17 cellular contexts compared by ENCODE assay signal in genomic region chr1:61287014-61287413, GRCh38.
DNase-seq lines count a peak whose midpoint lies in the region; ATAC-seq, FAIRE-seq and TF ChIP-seq lines count a peak whose summit lies in the region.
"Had no signal": no experiment of that assay in that cellular context is flagged by ENCODE, and none has a peak within 500 bp of the region (broad histone marks: within the 10 kb centered on the region; RNA-seq: fewer than 3 reads in every experiment).

No MANE protein-coding gene starts in this region.

- H3K4me3 ChIP-seq in A549 (no peak overlapping the region), IMR-90 (ENCODE audit: insufficient read depth, low read depth, low read length) (no peak overlapping the region), mammary epithelial cell (replicated peaks in 1 of 3; ENCODE audit: insufficient read depth in 1 of 3, low read depth in 2 of 3, low read length in 3 of 3) (no peak overlapping the region)
- H3K4me3 ChIP-seq: upper lobe of right lung had no signal

- no peak overlapping the region for H2BK20ac ChIP-seq in IMR-90 (ENCODE audit: low read depth, low read length)

- CTCF ChIA-PET in A549 (lab: Yijun Ruan, JAX), result no interaction called here
- CTCF ChIA-PET in IMR-90 (lab: Yijun Ruan, JAX), result no interaction called here
- CTCF ChIA-PET in mammary epithelial cell (lab: Charles Lee; ENCODE audit: low non-redundant PET), result no interaction called here

- no peak for TF ChIP-seq RAD21 in A549 (conservative IDR thresholded peaks at IDR 0.05 in 1 of 2, IDR thresholded peaks at IDR 0.05 in 1 of 2)
- no peak for TF ChIP-seq RAD21 in IMR-90 (IDR thresholded peaks at IDR 0.05; ENCODE audit: low read length)

- BruUV-seq in IMR-90 (replicated peaks; lab: Mats Ljungman, UMichigan) (no TSS peak), mammary epithelial cell (replicated peaks; lab: Mats Ljungman, UMichigan) (no TSS peak)

- DNase-seq in A549 (ENCODE audit: low read depth in 1 of 2, low spot score in 1 of 2) (no peak), IMR-90 (peak; percentile 59), mammary epithelial cell (peak; percentile 86), kidney tubule cell (ENCODE audit: low spot score) (peak; percentile 84), NCI-H524 (lab: John Stamatoyannopoulos, UW) (no peak), SIG-M5 (lab: John Stamatoyannopoulos, UW) (no peak)
- no peak for DNase-seq in activated naive CD8-positive, alpha-beta T cell treated with anti-CD3 and anti-CD28 coated beads, Interleukin-2, amount 50 U/mL, for 24 hours
- DNase-seq: activated CD4-positive, alpha-beta T cell treated with anti-CD3 and anti-CD28 coated beads, Interleukin-2, amount 10 ng/mL, durations not matched to agents 24 days and 14 days; anterior cingulate cortex; MM.1S; occipital lobe; OCI-M1; T-helper 17 cell; upper lobe of right lung had no signal

- TF ChIP-seq EP300 in A549 (IDR thresholded peaks at IDR 0.05), result no peak

- H3K18ac ChIP-seq in IMR-90 (ENCODE audit: low read depth, low read length), result no peak overlapping the region

- no peak overlapping the region for H3K27ac Mint-ChIP-seq in activated naive CD8-positive, alpha-beta T cell treated with anti-CD3 and anti-CD28 coated beads, Interleukin-2, amount 50 U/mL, for 24 hours
- H3K27ac Mint-ChIP-seq: activated CD4-positive, alpha-beta T cell treated with anti-CD3 and anti-CD28 coated beads, Interleukin-2, amount 10 ng/mL, durations not matched to agents 24 days and 14 days; activated T-helper 1 cell treated with anti-CD3 and anti-CD28 coated beads, Interleukin-12 subunit alpha, Interleukin-12 subunit beta, Interleukin-2, Interleukin-4 antibody, amounts not matched to agents 30 ng/mL and 10 ng/mL and 1 ng/mL, durations not matched to agents 14 hours and 24 hours and 36 hours had no signal

- H4K8ac ChIP-seq in IMR-90 (ENCODE audit: low read depth in 2 of 2, low read length in 2 of 2), result no peak overlapping the region

- intact Hi-C loops in IMR-90 (cut with micrococcal nuclease) (no loop called here), mammary epithelial cell (cut with micrococcal nuclease) (loop anchor here (1.0 to 2.0 kb wide), 3 partner anchors 36 to 208 kb away; no protein-coding TSS in a partner anchor)

- no peak for FAIRE-seq in A549 (lab: Jason Lieb, UNC)
- FAIRE-seq: endometrium had no signal

- peaks cover 3% of the 10 kb centered on the region for H3K4me1 Mint-ChIP-seq in activated naive CD8-positive, alpha-beta T cell treated with anti-CD3 and anti-CD28 coated beads, Interleukin-2, amount 50 U/mL, for 24 hours
- H3K4me1 Mint-ChIP-seq: T-helper 17 cell had no signal

- no peak overlapping the region for H2BK120ac ChIP-seq in IMR-90 (ENCODE audit: low read depth, low read length)

- H3K36me3 ChIP-seq in IMR-90 (ENCODE audit: control insufficient read depth, insufficient read depth, low read length) (no peaks in the 10 kb centered on the region), mammary epithelial cell (ENCODE audit: insufficient read depth, low read length) (no peaks in the 10 kb centered on the region)
- H3K36me3 ChIP-seq: upper lobe of right lung had no signal

- H3K9me3 ChIP-seq in A549 (no peaks in the 10 kb centered on the region), IMR-90 (ENCODE audit: control insufficient read depth, insufficient read depth, low read length) (no peaks in the 10 kb centered on the region), mammary epithelial cell (replicated peaks; ENCODE audit: insufficient read depth, low read length) (no peaks in the 10 kb centered on the region)
- H3K9me3 ChIP-seq: upper lobe of right lung had no signal

- H3K4me2 ChIP-seq in A549 (peak overlapping the region; percentile 30), IMR-90 (ENCODE audit: low read depth, low read length) (no peak overlapping the region), mammary epithelial cell (ENCODE audit: insufficient read depth, low read depth, low read length) (peak overlapping the region; percentile 63)

- no peaks in the 10 kb centered on the region for H3K27me3 Mint-ChIP-seq in activated naive CD8-positive, alpha-beta T cell treated with anti-CD3 and anti-CD28 coated beads, Interleukin-2, amount 50 U/mL, for 24 hours

- H3K79me1 ChIP-seq in IMR-90 (ENCODE audit: low read depth in 1 of 2, low read length in 2 of 2), result no peaks in the 10 kb centered on the region

- H4K91ac ChIP-seq in IMR-90 (ENCODE audit: insufficient read depth, low read depth, low read length), result no peak overlapping the region

- no peak overlapping the region for H2BK5ac ChIP-seq in IMR-90 (ENCODE audit: low read depth, low read length, poor library complexity, severe bottlenecking)

- H4K20me1 ChIP-seq in IMR-90 (ENCODE audit: insufficient read depth, low read length) (no peaks in the 10 kb centered on the region), mammary epithelial cell (ENCODE audit: insufficient read depth, low read length) (no peaks in the 10 kb centered on the region)

- no peaks in the 10 kb centered on the region for H3K36me3 Mint-ChIP-seq in activated naive CD8-positive, alpha-beta T cell treated with anti-CD3 and anti-CD28 coated beads, Interleukin-2, amount 50 U/mL, for 24 hours (ENCODE audit: low read depth)

- WGBS in A549 (ENCODE audit: missing lambda C conversion rate), result 33% methylated on average over 2 of the region's 2 CpGs
- WGBS in IMR-90 (ENCODE audit: extremely low coverage in 2 of 2, insufficient read length in 1 of 2), 2 experiments, result no CpG with 5 or more reads among the region's 2 CpGs
- 0% methylated on average over 2 of the region's 2 CpGs for WGBS in mammary epithelial cell (ENCODE audit: low coverage, missing lambda C conversion rate)

- no peak overlapping the region for H3K56ac ChIP-seq in IMR-90 (ENCODE audit: extremely low read depth, insufficient read depth, low read length)

- no peak overlapping the region for H3K23ac ChIP-seq in IMR-90 (ENCODE audit: low read depth, low read length)

- H3K9ac ChIP-seq in IMR-90 (ENCODE audit: low read depth, low read length) (no peak overlapping the region), mammary epithelial cell (ENCODE audit: insufficient read depth, low read length) (peak overlapping the region; percentile 65)

- TF ChIP-seq POLR2A in A549 (IDR thresholded peaks at IDR 0.05; ENCODE audit: low read length), result no peak
- no peak for TF ChIP-seq POLR2A in IMR-90 (IDR thresholded peaks at IDR 0.05; ENCODE audit: low read depth, low read length)

- dilution Hi-C loops in IMR-90 (cut with HindIII; ENCODE audit: low sequenced_read_pairs, unreplicated experiment), result no loop called here
- dilution Hi-C loops in mammary epithelial cell (cut with HindIII; ENCODE audit: low sequenced_read_pairs), result no loop called here

- H3K27ac ChIP-seq in A549 (peak overlapping the region; percentile 41 to 48; a peak in 4 of 6 replicates), IMR-90 (ENCODE audit: insufficient read depth, low read length) (no peak overlapping the region), mammary epithelial cell (ENCODE audit: insufficient read depth, low read depth, low read length) (peak overlapping the region; percentile 96)
- H3K27ac ChIP-seq: upper lobe of right lung had no signal

- no peak overlapping the region for H2BK15ac ChIP-seq in IMR-90 (ENCODE audit: low read depth, low read length)

- TF ChIP-seq CTCF in A549 (IDR thresholded peaks at IDR 0.05), result no peak
- no peak for TF ChIP-seq CTCF in IMR-90 (conservative IDR thresholded peaks at IDR 0.05; ENCODE audit: low read depth, low read length)
- no peak for TF ChIP-seq CTCF in mammary epithelial cell (conservative IDR thresholded peaks at IDR 0.05 in 1 of 2, IDR thresholded peaks at IDR 0.05 in 1 of 2; ENCODE audit: extremely low read depth in 1 of 2, insufficient read depth in 1 of 2, low read depth in 1 of 2, low read length in 2 of 2)

- no peak overlapping the region for H2AK9ac ChIP-seq in IMR-90 (replicated peaks; ENCODE audit: low read depth, low read length, poor library complexity)

- no peaks in the 10 kb centered on the region for H3K9me3 Mint-ChIP-seq in activated naive CD8-positive, alpha-beta T cell treated with anti-CD3 and anti-CD28 coated beads, Interleukin-2, amount 50 U/mL, for 24 hours
- H3K9me3 Mint-ChIP-seq: activated CD4-positive, alpha-beta T cell treated with anti-CD3 and anti-CD28 coated beads, Interleukin-2, amount 10 ng/mL, durations not matched to agents 24 days and 14 days; activated T-helper 1 cell treated with anti-CD3 and anti-CD28 coated beads, Interleukin-12 subunit alpha, Interleukin-12 subunit beta, Interleukin-2, Interleukin-4 antibody, amounts not matched to agents 30 ng/mL and 10 ng/mL and 1 ng/mL, durations not matched to agents 14 hours and 24 hours and 36 hours had no signal

- ATAC-seq in A549 (peak in 1 of 2 experiments; percentile 73; a peak in 3 of 6 replicates), IMR-90 (ENCODE audit: low read depth) (peak; percentile 67), HG02885 (IDR thresholded peaks at IDR 0.05; ENCODE audit: poor library complexity, unreplicated experiment) (no peak)
- no peak for ATAC-seq in activated naive CD8-positive, alpha-beta T cell treated with anti-CD3 and anti-CD28 coated beads, Interleukin-2, amount 50 U/mL, for 24 hours
- ATAC-seq: T-helper 17 cell had no signal

- no peak overlapping the region for H2AK5ac ChIP-seq in IMR-90 (ENCODE audit: low read depth, low read length)

- H2AFZ ChIP-seq in IMR-90 (replicated peaks; ENCODE audit: low read length, poor library complexity), result no peak overlapping the region
- H2AFZ ChIP-seq in mammary epithelial cell (ENCODE audit: low read depth, low read length), result no peak overlapping the region

- H3K4ac ChIP-seq in IMR-90 (ENCODE audit: low read depth, low read length), result no peak overlapping the region

- peaks cover 7% of the 10 kb centered on the region for H3K79me2 ChIP-seq in mammary epithelial cell (ENCODE audit: insufficient read depth, low read length)

- in situ Hi-C loops in IMR-90 (cut with MboI; ENCODE audit: low sequenced_read_pairs), result no loop called here
- in situ Hi-C loops in mammary epithelial cell (cut with MboI; ENCODE audit: low sequenced_read_pairs in 2 of 2), result no loop called here

- no peak overlapping the region for H4K5ac ChIP-seq in IMR-90 (ENCODE audit: low read depth, low read length)

- H3K9me1 ChIP-seq in IMR-90 (ENCODE audit: insufficient read depth, low read length), result no peaks in the 10 kb centered on the region

- no peak overlapping the region for H3K4me3 Mint-ChIP-seq in activated naive CD8-positive, alpha-beta T cell treated with anti-CD3 and anti-CD28 coated beads, Interleukin-2, amount 50 U/mL, for 24 hours
- H3K4me3 Mint-ChIP-seq: activated CD4-positive, alpha-beta T cell treated with anti-CD3 and anti-CD28 coated beads, Interleukin-2, amount 10 ng/mL, durations not matched to agents 24 days and 14 days; activated T-helper 1 cell treated with anti-CD3 and anti-CD28 coated beads, Interleukin-12 subunit alpha, Interleukin-12 subunit beta, Interleukin-2, Interleukin-4 antibody, amounts not matched to agents 30 ng/mL and 10 ng/mL and 1 ng/mL, durations not matched to agents 14 hours and 24 hours and 36 hours; T-helper 17 cell had no signal

- no peak overlapping the region for H3K14ac ChIP-seq in IMR-90 (replicated peaks; ENCODE audit: low read depth, low read length)

- POLR2A ChIA-PET in A549 (lab: Yijun Ruan, JAX), result no interaction called here
- POLR2A ChIA-PET in IMR-90 (lab: Charles Lee; ENCODE audit: unreplicated experiment), result no interaction called here

- peaks cover 55% of the 10 kb centered on the region for H3K4me1 ChIP-seq in A549
- H3K4me1 ChIP-seq in IMR-90 (ENCODE audit: control insufficient read depth, insufficient read depth, low read length), result no peaks in the 10 kb centered on the region
- H3K4me1 ChIP-seq in mammary epithelial cell (ENCODE audit: insufficient read depth, low read length), result peaks cover 37% of the 10 kb centered on the region

- H3K27me3 ChIP-seq in IMR-90 (ENCODE audit: control insufficient read depth, insufficient read depth, low read length) (peaks cover 2% of the 10 kb centered on the region; the same call in 1 of the 2 replicates), mammary epithelial cell (ENCODE audit: insufficient read depth, low read length) (no peaks in the 10 kb centered on the region)
- H3K27me3 ChIP-seq: upper lobe of right lung had no signal

Comparison
In these comparisons a context has a peak if more than half of its experiments do, and no peak if none do; other contexts are left out.
1. DNase-seq: peak in IMR-90 (single experiment), mammary epithelial cell (single experiment) and kidney tubule cell (single experiment); none in A549 (0 of 2), NCI-H524 (0 of 2), SIG-M5 (single experiment) and activated naive CD8-positive, alpha-beta T cell treated with anti-CD3 and anti-CD28 coated beads, Interleukin-2, amount 50 U/mL, for 24 hours (single experiment).